In genomic region chr10:70069346-70069745, GRCh38 we compare ENCODE assay signal across 26 cellular contexts.
"Had no signal": no experiment of that assay in that cellular context is flagged by ENCODE, and none has a peak within 500 bp of the region (broad histone marks: within the 10 kb centered on the region; RNA-seq: fewer than 3 reads in every experiment).

No MANE protein-coding gene starts in this region.

- DNase-seq: naive thymus-derived CD8-positive, alpha-beta T cell; occipital lobe; ovary; psoas muscle; right cardiac atrium; right lobe of liver; sigmoid colon; small intestine; stimulated activated CD4-positive, alpha-beta T cell treated with anti-CD3 and anti-CD28 coated beads, Interleukin-15, amount 100 ng/mL, for 24 hours; stimulated activated CD4-positive, alpha-beta T cell treated with anti-CD3 and anti-CD28 coated beads, Interleukin-2, amount 100 ng/mL, for 24 hours; stimulated activated CD4-positive, alpha-beta T cell treated with anti-CD3 and anti-CD28 coated beads, Interleukin-2, amount 100 ng/mL, for 48 hours; stimulated activated CD4-positive, alpha-beta T cell treated with anti-CD3 and anti-CD28 coated beads, Interleukin-4, amount 100 ng/mL, for 24 hours; stimulated activated naive B cell treated with anti-CD40 and anti-IgM and Interleukin-4, amounts not matched to agents 10 μg/mL and 1 μg/mL and 100 μg/mL, for 72 hours; stimulated activated naive CD4-positive, alpha-beta T cell treated with Interleukin-2 at 50 U/mL for 16 hours; stomach; thyroid gland; trophoblast cell; upper lobe of left lung had no signal

- H3K4me1 Mint-ChIP-seq: neural progenitor cell; stimulated activated effector memory CD8-positive, alpha-beta T cell treated with anti-CD3 and anti-CD28 coated beads, Interleukin-12 subunit alpha, Interleukin-12 subunit beta, amount 100 ng/mL, for 72 hours; stimulated activated naive B cell treated with anti-CD40 and anti-IgM and Interleukin-4, amounts not matched to agents 10 μg/mL and 1 μg/mL and 100 μg/mL, for 72 hours had no signal

- H3K4me2 ChIP-seq: neural progenitor cell had no signal

- H3K9me3 Mint-ChIP-seq: naive thymus-derived CD8-positive, alpha-beta T cell; natural killer cell treated with Interleukin-12 subunit alpha and Interleukin-12 subunit beta and Interleukin-15 and Interleukin-18, amount 100 ng/mL, for 72 hours; stimulated activated effector memory CD8-positive, alpha-beta T cell treated with anti-CD3 and anti-CD28 coated beads, Interleukin-12 subunit alpha, Interleukin-12 subunit beta, amount 100 ng/mL, for 72 hours; stimulated activated naive B cell treated with anti-CD40 and anti-IgM and Interleukin-4, amounts not matched to agents 10 μg/mL and 1 μg/mL and 100 μg/mL, for 72 hours; stimulated activated naive CD8-positive, alpha-beta T cell treated with anti-CD3 and anti-CD28 coated beads, Interleukin-15, Interleukin-2, amounts not matched to agents 100 ng/mL and 50 ng/mL, for 24 hours had no signal

- H3K4me3 ChIP-seq: neural progenitor cell, ovary, psoas muscle, right lobe of liver, sigmoid colon, stomach, thoracic aorta, thyroid gland, tibial nerve, upper lobe of left lung, vagina had no signal

- H3K27ac Mint-ChIP-seq: naive thymus-derived CD8-positive, alpha-beta T cell; natural killer cell treated with Interleukin-12 subunit alpha and Interleukin-12 subunit beta and Interleukin-15 and Interleukin-18, amount 100 ng/mL, for 72 hours; neural progenitor cell; stimulated activated effector memory CD8-positive, alpha-beta T cell treated with anti-CD3 and anti-CD28 coated beads, Interleukin-12 subunit alpha, Interleukin-12 subunit beta, amount 100 ng/mL, for 72 hours; stimulated activated naive B cell treated with anti-CD40 and anti-IgM and Interleukin-4, amounts not matched to agents 10 μg/mL and 1 μg/mL and 100 μg/mL, for 72 hours; stimulated activated naive CD8-positive, alpha-beta T cell treated with anti-CD3 and anti-CD28 coated beads, Interleukin-15, Interleukin-2, amounts not matched to agents 100 ng/mL and 50 ng/mL, for 24 hours had no signal

- H2AFZ ChIP-seq: neural progenitor cell, parathyroid adenoma had no signal

- H3K27me3 ChIP-seq: neural progenitor cell, ovary, right lobe of liver, sigmoid colon, stomach, thyroid gland, tibial nerve, upper lobe of left lung, vagina had no signal

- H3K4me3 Mint-ChIP-seq: naive thymus-derived CD8-positive, alpha-beta T cell; natural killer cell treated with Interleukin-12 subunit alpha and Interleukin-12 subunit beta and Interleukin-15 and Interleukin-18, amount 100 ng/mL, for 72 hours; neural progenitor cell; stimulated activated effector memory CD8-positive, alpha-beta T cell treated with anti-CD3 and anti-CD28 coated beads, Interleukin-12 subunit alpha, Interleukin-12 subunit beta, amount 100 ng/mL, for 72 hours; stimulated activated naive B cell treated with anti-CD40 and anti-IgM and Interleukin-4, amounts not matched to agents 10 μg/mL and 1 μg/mL and 100 μg/mL, for 72 hours; stimulated activated naive CD8-positive, alpha-beta T cell treated with anti-CD3 and anti-CD28 coated beads, Interleukin-15, Interleukin-2, amounts not matched to agents 100 ng/mL and 50 ng/mL, for 24 hours had no signal

- H3K9me3 ChIP-seq: ovary, psoas muscle, right lobe of liver, sigmoid colon, stomach, thoracic aorta, thyroid gland, tibial nerve, upper lobe of left lung, vagina had no signal

- H3K4me1 ChIP-seq: parathyroid adenoma, psoas muscle, right lobe of liver, sigmoid colon, stomach, thyroid gland, tibial nerve, upper lobe of left lung, vagina had no signal

- H3K36me3 ChIP-seq: ovary, right lobe of liver, sigmoid colon, stomach, thoracic aorta, thyroid gland, tibial nerve, upper lobe of left lung, vagina had no signal

- H3K36me3 Mint-ChIP-seq: naive thymus-derived CD8-positive, alpha-beta T cell; natural killer cell treated with Interleukin-12 subunit alpha and Interleukin-12 subunit beta and Interleukin-15 and Interleukin-18, amount 100 ng/mL, for 72 hours; stimulated activated effector memory CD8-positive, alpha-beta T cell treated with anti-CD3 and anti-CD28 coated beads, Interleukin-12 subunit alpha, Interleukin-12 subunit beta, amount 100 ng/mL, for 72 hours; stimulated activated naive B cell treated with anti-CD40 and anti-IgM and Interleukin-4, amounts not matched to agents 10 μg/mL and 1 μg/mL and 100 μg/mL, for 72 hours had no signal

- H3K27ac ChIP-seq: neural progenitor cell, ovary, parathyroid adenoma, psoas muscle, right lobe of liver, sigmoid colon, stomach, thoracic aorta, thyroid gland, tibial nerve, upper lobe of left lung, vagina had no signal
